In the genomic region with DNA sequence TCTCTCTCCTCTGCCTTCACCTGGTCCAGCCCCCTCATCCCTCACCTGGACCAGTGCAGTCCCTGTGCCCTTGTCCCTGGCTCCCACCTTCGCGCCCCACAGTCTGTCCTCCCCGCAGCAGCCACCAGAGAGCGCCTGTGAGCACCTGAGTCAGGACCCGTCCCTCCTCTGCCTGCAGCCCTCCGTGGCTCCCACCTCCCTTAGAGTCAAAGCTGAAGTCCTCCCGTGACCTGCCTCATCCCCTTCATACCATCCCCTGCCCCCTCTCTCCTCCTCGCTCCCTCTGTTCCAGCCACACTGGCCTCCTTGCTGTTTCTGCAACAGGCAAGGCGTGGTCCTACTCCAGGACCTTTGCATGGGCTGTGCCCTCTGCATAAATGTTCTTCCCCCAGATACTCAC, we compare ENCODE assay signal across 14 cellular contexts. TPM values are rescaled to one million over a fixed set of nuclear protein-coding genes. Genes with fewer than 3 reads are reported as not detected.
DNase-seq lines count a peak whose midpoint lies in the region; ATAC-seq and TF ChIP-seq lines count a peak whose summit lies in the region.
"Had no signal": no experiment of that assay in that cellular context is flagged by ENCODE, and none has a peak within 500 bp of the region (broad histone marks: within the 10 kb centered on the region; RNA-seq: fewer than 3 reads in every experiment).

No MANE protein-coding gene starts in this region.

- no peaks in the 10 kb centered on the region for H3K79me2 ChIP-seq in neural progenitor cell (ENCODE audit: low read depth)

- H3K27ac Mint-ChIP-seq in HFFc6 (no peak overlapping the region), neural progenitor cell (no peak overlapping the region)
- H3K27ac Mint-ChIP-seq in activated T-helper 17 cell treated with anti-CD3 and anti-CD28 coated beads, Interleukin-2, amount 50 U/mL, for 72 hours: no peak overlapping the region
- H3K27ac Mint-ChIP-seq: IgD-negative memory B cell had no signal

- ATAC-seq in activated T-helper 17 cell treated with anti-CD3 and anti-CD28 coated beads, Interleukin-2, amount 50 U/mL, for 72 hours (replicated peaks): peak; percentile 40
- ATAC-seq in GM18520 (IDR thresholded peaks at IDR 0.05; ENCODE audit: unreplicated experiment): no peak
- no peak for ATAC-seq in GM21515 (IDR thresholded peaks at IDR 0.05; ENCODE audit: unreplicated experiment)
- ATAC-seq: activated CD4-positive, CD25-positive, alpha-beta regulatory T cell treated with anti-CD3 and anti-CD28 coated beads, Interleukin-2, amount 50 U/mL, for 24 hours had no signal

- H3F3A ChIP-seq in neural progenitor cell (ENCODE audit: low read depth): no peaks in the 10 kb centered on the region

- no peak overlapping the region for H3K4me2 ChIP-seq in neural progenitor cell

- H3K4me1 Mint-ChIP-seq in HFFc6 (ENCODE audit: low read depth) (no peaks in the 10 kb centered on the region), neural progenitor cell (no peaks in the 10 kb centered on the region)
- H3K4me1 Mint-ChIP-seq in activated T-helper 17 cell treated with anti-CD3 and anti-CD28 coated beads, Interleukin-2, amount 50 U/mL, for 72 hours: no peaks in the 10 kb centered on the region
- H3K4me1 Mint-ChIP-seq: IgD-negative memory B cell had no signal

- H4K20me1 ChIP-seq in neural progenitor cell (ENCODE audit: low read depth): peaks cover 28% of the 10 kb centered on the region

- H3K9ac ChIP-seq in neural progenitor cell: no peak overlapping the region

- no peak overlapping the region for H3K4me3 Mint-ChIP-seq in HFFc6
- H3K4me3 Mint-ChIP-seq in activated T-helper 17 cell treated with anti-CD3 and anti-CD28 coated beads, Interleukin-2, amount 50 U/mL, for 72 hours: no peak overlapping the region
- H3K4me3 Mint-ChIP-seq in neural progenitor cell: no peak overlapping the region

- H3K27me3 Mint-ChIP-seq in HFFc6 (ENCODE audit: insufficient read depth) (peaks cover 12% of the 10 kb centered on the region), neural progenitor cell (ENCODE audit: insufficient read depth, low read depth) (peaks cover 4% of the 10 kb centered on the region)
- peaks cover 9% of the 10 kb centered on the region for H3K27me3 Mint-ChIP-seq in activated T-helper 17 cell treated with anti-CD3 and anti-CD28 coated beads, Interleukin-2, amount 50 U/mL, for 72 hours
- H3K27me3 Mint-ChIP-seq: IgD-negative memory B cell had no signal

- H3K27me3 ChIP-seq in neural progenitor cell: no peaks in the 10 kb centered on the region

- no peak overlapping the region for H3K27ac ChIP-seq in neural progenitor cell
- H3K27ac ChIP-seq: left ventricle myocardium inferior had no signal

- H3K9me3 ChIP-seq in neural progenitor cell (ENCODE audit: low read depth): no peaks in the 10 kb centered on the region

- no peak overlapping the region for H3K4me3 ChIP-seq in neural progenitor cell
- H3K4me3 ChIP-seq: left ventricle myocardium inferior had no signal

- H3K4me1 ChIP-seq in neural progenitor cell: no peaks in the 10 kb centered on the region
- H3K4me1 ChIP-seq: left ventricle myocardium inferior had no signal

- no peaks in the 10 kb centered on the region for H3K36me3 ChIP-seq in neural progenitor cell
- H3K36me3 ChIP-seq: left ventricle myocardium inferior had no signal

- TF ChIP-seq CTCF in HFFc6 (IDR thresholded peaks at IDR 0.05): peak; percentile 56; the same call in 1 of the 2 replicates
- TF ChIP-seq CTCF in neural progenitor cell (IDR thresholded peaks at IDR 0.05): peak; percentile 43

- H3K9me3 Mint-ChIP-seq in HFFc6: no peaks in the 10 kb centered on the region
- no peaks in the 10 kb centered on the region for H3K9me3 Mint-ChIP-seq in activated T-helper 17 cell treated with anti-CD3 and anti-CD28 coated beads, Interleukin-2, amount 50 U/mL, for 72 hours
- no peaks in the 10 kb centered on the region for H3K9me3 Mint-ChIP-seq in neural progenitor cell

- no peak overlapping the region for H2AFZ ChIP-seq in neural progenitor cell (replicated peaks)

- peak; percentile 66 for DNase-seq in activated CD4-positive, alpha-beta T cell treated with anti-CD3 and anti-CD28 coated beads for 48 hours
- DNase-seq in activated CD4-positive, alpha-beta T cell treated with anti-CD3 and anti-CD28 coated beads for 4 hours: no peak
- DNase-seq in HFFc6 (no peak), neural progenitor cell (ENCODE audit: low spot score) (no peak)
- no peak for DNase-seq in central memory CD4-positive, alpha-beta T cell
- DNase-seq: foreskin melanocyte, left ventricle myocardium inferior, NCI-H2227 treated with DMSO at 0.1 percent for 48 hours, SHP77 had no signal

- H3K36me3 Mint-ChIP-seq in HFFc6 (ENCODE audit: low read depth): no peaks in the 10 kb centered on the region
- no peaks in the 10 kb centered on the region for H3K36me3 Mint-ChIP-seq in activated T-helper 17 cell treated with anti-CD3 and anti-CD28 coated beads, Interleukin-2, amount 50 U/mL, for 72 hours (ENCODE audit: low read depth)
- no peaks in the 10 kb centered on the region for H3K36me3 Mint-ChIP-seq in neural progenitor cell

RNA-seq across cellular contexts. Expression of a gene that starts 10.3 kb away (rescaled TPM):
- under 1 TPM in 3 of 6 experiments, not detected in 3; 0.20 to 0.46 (median 0.30) TPM for total RNA-seq in HFFc6 (2021; fragmentation: NEBNext Ultra II Directional; extraction: Animal tissue kit (Norgen Biotek cat#: 25700))
- total RNA-seq in activated T-helper 17 cell treated with anti-CD3 and anti-CD28 coated beads, Interleukin-2, amount 50 U/mL, for 72 hours: under 1 TPM; 0.24 to 0.26 TPM
- 7.9 and 16.1 TPM in 2 replicates for total RNA-seq in neural progenitor cell (ENCODE audit: low replicate concordance)
- total RNA-seq: left ventricle myocardium inferior had no signal

RNA-seq across cellular contexts. Expression of a gene that starts 49.1 kb away (rescaled TPM):
- total RNA-seq in HFFc6 (2021; fragmentation: NEBNext Ultra II Directional; extraction: Animal tissue kit (Norgen Biotek cat#: 25700)): 100 to 1,000 TPM in 4 of 6 experiments, 10 to 100 TPM in 2; 98.1 to 130 (median 106) TPM
- 10 to 100 TPM; 46.4 to 81.6 TPM for total RNA-seq in activated T-helper 17 cell treated with anti-CD3 and anti-CD28 coated beads, Interleukin-2, amount 50 U/mL, for 72 hours
- total RNA-seq in neural progenitor cell (ENCODE audit: low replicate concordance): 12.2 and 50.8 TPM in 2 replicates

RNA-seq across cellular contexts. Expression of a gene that starts 56.2 kb away (rescaled TPM):
- not detected for total RNA-seq in HFFc6 (2021; fragmentation: NEBNext Ultra II Directional; extraction: Animal tissue kit (Norgen Biotek cat#: 25700))
- 10 to 100 TPM; 60.6 to 96.8 TPM for total RNA-seq in activated T-helper 17 cell treated with anti-CD3 and anti-CD28 coated beads, Interleukin-2, amount 50 U/mL, for 72 hours
- total RNA-seq in neural progenitor cell (ENCODE audit: low replicate concordance): not detected in 2 replicates

Comparison
In these comparisons a context has a peak if more than half of its experiments do, and no peak if none do; other contexts are left out.
1. RNA of a gene that starts 56.2 kb away (total RNA-seq): 60.6 to 96.8 TPM in activated T-helper 17 cell treated with anti-CD3 and anti-CD28 coated beads, Interleukin-2, amount 50 U/mL, for 72 hours; not detected in HFFc6 and not detected in neural progenitor cell; every median in the first group is over 10 times any median in the second.